In the genomic region with DNA sequence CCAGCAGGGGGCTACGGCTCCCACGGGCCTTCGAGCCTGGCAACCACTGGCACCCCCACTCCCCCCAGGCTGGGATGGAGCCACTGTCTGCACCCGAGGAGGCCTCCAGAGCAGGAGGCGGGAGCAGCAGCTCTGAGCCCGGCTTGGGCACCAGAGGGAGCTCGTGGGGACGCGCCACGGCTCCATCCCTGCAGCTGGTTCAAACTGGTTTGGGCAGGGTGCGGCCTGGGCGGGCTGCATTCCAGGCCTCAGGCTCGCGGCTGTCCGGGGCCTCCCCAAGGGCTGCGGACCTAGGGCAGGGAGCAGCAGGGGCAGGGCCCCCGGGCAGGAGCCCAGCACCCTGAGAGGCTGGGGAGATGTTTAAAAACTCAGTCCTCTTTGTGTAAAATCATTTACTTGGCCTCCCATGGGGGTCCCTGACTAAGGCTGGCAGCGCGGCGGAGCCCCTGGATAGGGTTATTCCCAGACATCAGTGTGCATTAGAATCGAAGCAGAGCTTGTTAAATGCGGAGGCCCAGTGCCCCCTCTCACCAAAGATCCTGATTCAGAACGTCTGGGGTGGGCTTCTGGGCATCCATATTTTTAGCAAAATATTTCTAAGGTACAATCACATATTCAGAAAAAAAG, we compare ENCODE assay signal across 1 cellular context.
TF ChIP-seq lines count a peak whose summit lies in the region.

No MANE protein-coding gene starts in this region.

TF ChIP-seq in K562, 482 proteins besides CTCF, POLR2A, EP300 and RAD21 (continued from another document):
- TF ChIP-seq, protein P1, sequence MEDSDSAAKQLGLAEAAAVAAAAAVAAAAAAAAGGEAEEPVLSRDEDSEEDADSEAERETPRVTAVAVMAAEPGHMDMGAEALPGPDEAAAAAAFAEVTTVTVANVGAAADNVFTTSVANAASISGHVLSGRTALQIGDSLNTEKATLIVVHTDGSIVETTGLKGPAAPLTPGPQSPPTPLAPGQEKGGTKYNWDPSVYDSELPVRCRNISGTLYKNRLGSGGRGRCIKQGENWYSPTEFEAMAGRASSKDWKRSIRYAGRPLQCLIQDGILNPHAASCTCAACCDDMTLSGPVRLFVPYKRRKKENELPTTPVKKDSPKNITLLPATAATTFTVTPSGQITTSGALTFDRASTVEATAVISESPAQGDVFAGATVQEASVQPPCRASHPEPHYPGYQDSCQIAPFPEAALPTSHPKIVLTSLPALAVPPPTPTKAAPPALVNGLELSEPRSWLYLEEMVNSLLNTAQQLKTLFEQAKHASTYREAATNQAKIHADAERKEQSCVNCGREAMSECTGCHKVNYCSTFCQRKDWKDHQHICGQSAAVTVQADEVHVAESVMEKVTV (CRISPR knock-in tag; IDR thresholded peaks at IDR 0.05) = 0 out of 2 replicates have a peak, but pooled peaks have one; percentile 10
- TF ChIP-seq FIP1L1 (IDR thresholded peaks at IDR 0.05; ENCODE audit: low read depth, low read length, poor library complexity, severe bottlenecking) = peak; percentile 77
- no peak for TF ChIP-seq HOXB6 (CRISPR knock-in tag; IDR thresholded peaks at IDR 0.05; ENCODE audit: borderline replicate concordance)
- TF ChIP-seq, protein P2, sequence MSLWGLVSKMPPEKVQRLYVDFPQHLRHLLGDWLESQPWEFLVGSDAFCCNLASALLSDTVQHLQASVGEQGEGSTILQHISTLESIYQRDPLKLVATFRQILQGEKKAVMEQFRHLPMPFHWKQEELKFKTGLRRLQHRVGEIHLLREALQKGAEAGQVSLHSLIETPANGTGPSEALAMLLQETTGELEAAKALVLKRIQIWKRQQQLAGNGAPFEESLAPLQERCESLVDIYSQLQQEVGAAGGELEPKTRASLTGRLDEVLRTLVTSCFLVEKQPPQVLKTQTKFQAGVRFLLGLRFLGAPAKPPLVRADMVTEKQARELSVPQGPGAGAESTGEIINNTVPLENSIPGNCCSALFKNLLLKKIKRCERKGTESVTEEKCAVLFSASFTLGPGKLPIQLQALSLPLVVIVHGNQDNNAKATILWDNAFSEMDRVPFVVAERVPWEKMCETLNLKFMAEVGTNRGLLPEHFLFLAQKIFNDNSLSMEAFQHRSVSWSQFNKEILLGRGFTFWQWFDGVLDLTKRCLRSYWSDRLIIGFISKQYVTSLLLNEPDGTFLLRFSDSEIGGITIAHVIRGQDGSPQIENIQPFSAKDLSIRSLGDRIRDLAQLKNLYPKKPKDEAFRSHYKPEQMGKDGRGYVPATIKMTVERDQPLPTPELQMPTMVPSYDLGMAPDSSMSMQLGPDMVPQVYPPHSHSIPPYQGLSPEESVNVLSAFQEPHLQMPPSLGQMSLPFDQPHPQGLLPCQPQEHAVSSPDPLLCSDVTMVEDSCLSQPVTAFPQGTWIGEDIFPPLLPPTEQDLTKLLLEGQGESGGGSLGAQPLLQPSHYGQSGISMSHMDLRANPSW (CRISPR knock-in tag; IDR thresholded peaks at IDR 0.05) = no peak
- TF ChIP-seq TRIM24 (IDR thresholded peaks at IDR 0.05) = peak in 1 of 2 experiments; percentile 91; a peak in 2 of 4 replicates
- TF ChIP-seq, protein P3, sequence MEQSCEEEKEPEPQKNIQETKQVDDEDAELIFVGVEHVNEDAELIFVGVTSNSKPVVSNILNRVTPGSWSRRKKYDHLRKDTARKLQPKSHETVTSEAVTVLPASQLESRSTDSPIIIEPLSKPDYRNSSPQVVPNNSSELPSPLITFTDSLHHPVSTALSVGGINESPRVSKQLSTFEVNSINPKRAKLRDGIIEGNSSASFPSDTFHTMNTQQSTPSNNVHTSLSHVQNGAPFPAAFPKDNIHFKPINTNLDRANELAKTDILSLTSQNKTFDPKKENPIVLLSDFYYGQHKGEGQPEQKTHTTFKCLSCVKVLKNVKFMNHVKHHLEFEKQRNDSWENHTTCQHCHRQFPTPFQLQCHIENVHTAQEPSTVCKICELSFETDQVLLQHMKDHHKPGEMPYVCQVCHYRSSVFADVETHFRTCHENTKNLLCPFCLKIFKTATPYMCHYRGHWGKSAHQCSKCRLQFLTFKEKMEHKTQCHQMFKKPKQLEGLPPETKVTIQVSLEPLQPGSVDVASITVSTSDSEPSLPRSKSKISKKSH (CRISPR knock-in tag; IDR thresholded peaks at IDR 0.05) = no peak
- no peak for TF ChIP-seq ZNF644 (tag; IDR thresholded peaks at IDR 0.05; ENCODE audit: low read depth)
- TF ChIP-seq, protein P4, sequence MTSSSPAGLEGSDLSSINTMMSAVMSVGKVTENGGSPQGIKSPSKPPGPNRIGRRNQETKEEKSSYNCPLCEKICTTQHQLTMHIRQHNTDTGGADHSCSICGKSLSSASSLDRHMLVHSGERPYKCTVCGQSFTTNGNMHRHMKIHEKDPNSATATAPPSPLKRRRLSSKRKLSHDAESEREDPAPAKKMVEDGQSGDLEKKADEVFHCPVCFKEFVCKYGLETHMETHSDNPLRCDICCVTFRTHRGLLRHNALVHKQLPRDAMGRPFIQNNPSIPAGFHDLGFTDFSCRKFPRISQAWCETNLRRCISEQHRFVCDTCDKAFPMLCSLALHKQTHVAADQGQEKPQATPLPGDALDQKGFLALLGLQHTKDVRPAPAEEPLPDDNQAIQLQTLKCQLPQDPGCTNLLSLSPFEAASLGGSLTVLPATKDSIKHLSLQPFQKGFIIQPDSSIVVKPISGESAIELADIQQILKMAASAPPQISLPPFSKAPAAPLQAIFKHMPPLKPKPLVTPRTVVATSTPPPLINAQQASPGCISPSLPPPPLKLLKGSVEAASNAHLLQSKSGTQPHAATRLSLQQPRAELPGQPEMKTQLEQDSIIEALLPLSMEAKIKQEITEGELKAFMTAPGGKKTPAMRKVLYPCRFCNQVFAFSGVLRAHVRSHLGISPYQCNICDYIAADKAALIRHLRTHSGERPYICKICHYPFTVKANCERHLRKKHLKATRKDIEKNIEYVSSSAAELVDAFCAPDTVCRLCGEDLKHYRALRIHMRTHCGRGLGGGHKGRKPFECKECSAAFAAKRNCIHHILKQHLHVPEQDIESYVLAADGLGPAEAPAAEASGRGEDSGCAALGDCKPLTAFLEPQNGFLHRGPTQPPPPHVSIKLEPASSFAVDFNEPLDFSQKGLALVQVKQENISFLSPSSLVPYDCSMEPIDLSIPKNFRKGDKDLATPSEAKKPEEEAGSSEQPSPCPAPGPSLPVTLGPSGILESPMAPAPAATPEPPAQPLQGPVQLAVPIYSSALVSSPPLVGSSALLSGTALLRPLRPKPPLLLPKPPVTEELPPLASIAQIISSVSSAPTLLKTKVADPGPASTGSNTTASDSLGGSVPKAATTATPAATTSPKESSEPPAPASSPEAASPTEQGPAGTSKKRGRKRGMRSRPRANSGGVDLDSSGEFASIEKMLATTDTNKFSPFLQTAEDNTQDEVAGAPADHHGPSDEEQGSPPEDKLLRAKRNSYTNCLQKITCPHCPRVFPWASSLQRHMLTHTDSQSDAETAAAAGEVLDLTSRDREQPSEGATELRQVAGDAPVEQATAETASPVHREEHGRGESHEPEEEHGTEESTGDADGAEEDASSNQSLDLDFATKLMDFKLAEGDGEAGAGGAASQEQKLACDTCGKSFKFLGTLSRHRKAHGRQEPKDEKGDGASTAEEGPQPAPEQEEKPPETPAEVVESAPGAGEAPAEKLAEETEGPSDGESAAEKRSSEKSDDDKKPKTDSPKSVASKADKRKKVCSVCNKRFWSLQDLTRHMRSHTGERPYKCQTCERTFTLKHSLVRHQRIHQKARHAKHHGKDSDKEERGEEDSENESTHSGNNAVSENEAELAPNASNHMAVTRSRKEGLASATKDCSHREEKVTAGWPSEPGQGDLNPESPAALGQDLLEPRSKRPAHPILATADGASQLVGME (CRISPR knock-in tag; IDR thresholded peaks at IDR 0.05) = peak; percentile 94
- TF ChIP-seq, protein P5, sequence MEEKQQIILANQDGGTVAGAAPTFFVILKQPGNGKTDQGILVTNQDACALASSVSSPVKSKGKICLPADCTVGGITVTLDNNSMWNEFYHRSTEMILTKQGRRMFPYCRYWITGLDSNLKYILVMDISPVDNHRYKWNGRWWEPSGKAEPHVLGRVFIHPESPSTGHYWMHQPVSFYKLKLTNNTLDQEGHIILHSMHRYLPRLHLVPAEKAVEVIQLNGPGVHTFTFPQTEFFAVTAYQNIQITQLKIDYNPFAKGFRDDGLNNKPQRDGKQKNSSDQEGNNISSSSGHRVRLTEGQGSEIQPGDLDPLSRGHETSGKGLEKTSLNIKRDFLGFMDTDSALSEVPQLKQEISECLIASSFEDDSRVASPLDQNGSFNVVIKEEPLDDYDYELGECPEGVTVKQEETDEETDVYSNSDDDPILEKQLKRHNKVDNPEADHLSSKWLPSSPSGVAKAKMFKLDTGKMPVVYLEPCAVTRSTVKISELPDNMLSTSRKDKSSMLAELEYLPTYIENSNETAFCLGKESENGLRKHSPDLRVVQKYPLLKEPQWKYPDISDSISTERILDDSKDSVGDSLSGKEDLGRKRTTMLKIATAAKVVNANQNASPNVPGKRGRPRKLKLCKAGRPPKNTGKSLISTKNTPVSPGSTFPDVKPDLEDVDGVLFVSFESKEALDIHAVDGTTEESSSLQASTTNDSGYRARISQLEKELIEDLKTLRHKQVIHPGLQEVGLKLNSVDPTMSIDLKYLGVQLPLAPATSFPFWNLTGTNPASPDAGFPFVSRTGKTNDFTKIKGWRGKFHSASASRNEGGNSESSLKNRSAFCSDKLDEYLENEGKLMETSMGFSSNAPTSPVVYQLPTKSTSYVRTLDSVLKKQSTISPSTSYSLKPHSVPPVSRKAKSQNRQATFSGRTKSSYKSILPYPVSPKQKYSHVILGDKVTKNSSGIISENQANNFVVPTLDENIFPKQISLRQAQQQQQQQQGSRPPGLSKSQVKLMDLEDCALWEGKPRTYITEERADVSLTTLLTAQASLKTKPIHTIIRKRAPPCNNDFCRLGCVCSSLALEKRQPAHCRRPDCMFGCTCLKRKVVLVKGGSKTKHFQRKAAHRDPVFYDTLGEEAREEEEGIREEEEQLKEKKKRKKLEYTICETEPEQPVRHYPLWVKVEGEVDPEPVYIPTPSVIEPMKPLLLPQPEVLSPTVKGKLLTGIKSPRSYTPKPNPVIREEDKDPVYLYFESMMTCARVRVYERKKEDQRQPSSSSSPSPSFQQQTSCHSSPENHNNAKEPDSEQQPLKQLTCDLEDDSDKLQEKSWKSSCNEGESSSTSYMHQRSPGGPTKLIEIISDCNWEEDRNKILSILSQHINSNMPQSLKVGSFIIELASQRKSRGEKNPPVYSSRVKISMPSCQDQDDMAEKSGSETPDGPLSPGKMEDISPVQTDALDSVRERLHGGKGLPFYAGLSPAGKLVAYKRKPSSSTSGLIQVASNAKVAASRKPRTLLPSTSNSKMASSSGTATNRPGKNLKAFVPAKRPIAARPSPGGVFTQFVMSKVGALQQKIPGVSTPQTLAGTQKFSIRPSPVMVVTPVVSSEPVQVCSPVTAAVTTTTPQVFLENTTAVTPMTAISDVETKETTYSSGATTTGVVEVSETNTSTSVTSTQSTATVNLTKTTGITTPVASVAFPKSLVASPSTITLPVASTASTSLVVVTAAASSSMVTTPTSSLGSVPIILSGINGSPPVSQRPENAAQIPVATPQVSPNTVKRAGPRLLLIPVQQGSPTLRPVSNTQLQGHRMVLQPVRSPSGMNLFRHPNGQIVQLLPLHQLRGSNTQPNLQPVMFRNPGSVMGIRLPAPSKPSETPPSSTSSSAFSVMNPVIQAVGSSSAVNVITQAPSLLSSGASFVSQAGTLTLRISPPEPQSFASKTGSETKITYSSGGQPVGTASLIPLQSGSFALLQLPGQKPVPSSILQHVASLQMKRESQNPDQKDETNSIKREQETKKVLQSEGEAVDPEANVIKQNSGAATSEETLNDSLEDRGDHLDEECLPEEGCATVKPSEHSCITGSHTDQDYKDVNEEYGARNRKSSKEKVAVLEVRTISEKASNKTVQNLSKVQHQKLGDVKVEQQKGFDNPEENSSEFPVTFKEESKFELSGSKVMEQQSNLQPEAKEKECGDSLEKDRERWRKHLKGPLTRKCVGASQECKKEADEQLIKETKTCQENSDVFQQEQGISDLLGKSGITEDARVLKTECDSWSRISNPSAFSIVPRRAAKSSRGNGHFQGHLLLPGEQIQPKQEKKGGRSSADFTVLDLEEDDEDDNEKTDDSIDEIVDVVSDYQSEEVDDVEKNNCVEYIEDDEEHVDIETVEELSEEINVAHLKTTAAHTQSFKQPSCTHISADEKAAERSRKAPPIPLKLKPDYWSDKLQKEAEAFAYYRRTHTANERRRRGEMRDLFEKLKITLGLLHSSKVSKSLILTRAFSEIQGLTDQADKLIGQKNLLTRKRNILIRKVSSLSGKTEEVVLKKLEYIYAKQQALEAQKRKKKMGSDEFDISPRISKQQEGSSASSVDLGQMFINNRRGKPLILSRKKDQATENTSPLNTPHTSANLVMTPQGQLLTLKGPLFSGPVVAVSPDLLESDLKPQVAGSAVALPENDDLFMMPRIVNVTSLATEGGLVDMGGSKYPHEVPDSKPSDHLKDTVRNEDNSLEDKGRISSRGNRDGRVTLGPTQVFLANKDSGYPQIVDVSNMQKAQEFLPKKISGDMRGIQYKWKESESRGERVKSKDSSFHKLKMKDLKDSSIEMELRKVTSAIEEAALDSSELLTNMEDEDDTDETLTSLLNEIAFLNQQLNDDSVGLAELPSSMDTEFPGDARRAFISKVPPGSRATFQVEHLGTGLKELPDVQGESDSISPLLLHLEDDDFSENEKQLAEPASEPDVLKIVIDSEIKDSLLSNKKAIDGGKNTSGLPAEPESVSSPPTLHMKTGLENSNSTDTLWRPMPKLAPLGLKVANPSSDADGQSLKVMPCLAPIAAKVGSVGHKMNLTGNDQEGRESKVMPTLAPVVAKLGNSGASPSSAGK (IDR thresholded peaks at IDR 0.05) = peak; percentile 86
- TF ChIP-seq HDAC6 (IDR thresholded peaks at IDR 0.05; ENCODE audit: low read depth, low read length) = no peak
- TF ChIP-seq MYC (IDR thresholded peaks at IDR 0.05; ENCODE audit: low read depth, low read length) = peak; percentile 92
- 0 out of 2 replicates have a peak, but pooled peaks have one; percentile 34 for TF ChIP-seq MYC (CRISPR knock-in tag; IDR thresholded peaks at IDR 0.05; ENCODE audit: borderline replicate concordance, low read depth)
- TF ChIP-seq, protein P6, sequence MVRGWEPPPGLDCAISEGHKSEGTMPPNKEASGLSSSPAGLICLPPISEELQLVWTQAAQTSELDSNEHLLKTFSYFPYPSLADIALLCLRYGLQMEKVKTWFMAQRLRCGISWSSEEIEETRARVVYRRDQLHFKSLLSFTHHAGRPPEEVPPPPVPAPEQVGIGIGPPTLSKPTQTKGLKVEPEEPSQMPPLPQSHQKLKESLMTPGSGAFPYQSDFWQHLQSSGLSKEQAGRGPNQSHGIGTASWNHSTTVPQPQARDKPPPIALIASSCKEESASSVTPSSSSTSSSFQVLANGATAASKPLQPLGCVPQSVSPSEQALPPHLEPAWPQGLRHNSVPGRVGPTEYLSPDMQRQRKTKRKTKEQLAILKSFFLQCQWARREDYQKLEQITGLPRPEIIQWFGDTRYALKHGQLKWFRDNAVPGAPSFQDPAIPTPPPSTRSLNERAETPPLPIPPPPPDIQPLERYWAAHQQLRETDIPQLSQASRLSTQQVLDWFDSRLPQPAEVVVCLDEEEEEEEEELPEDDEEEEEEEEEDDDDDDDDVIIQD (CRISPR knock-in tag; IDR thresholded peaks at IDR 0.05) = peak; percentile 88; the same call in 1 of the 2 replicates
- TF ChIP-seq, protein P7, sequence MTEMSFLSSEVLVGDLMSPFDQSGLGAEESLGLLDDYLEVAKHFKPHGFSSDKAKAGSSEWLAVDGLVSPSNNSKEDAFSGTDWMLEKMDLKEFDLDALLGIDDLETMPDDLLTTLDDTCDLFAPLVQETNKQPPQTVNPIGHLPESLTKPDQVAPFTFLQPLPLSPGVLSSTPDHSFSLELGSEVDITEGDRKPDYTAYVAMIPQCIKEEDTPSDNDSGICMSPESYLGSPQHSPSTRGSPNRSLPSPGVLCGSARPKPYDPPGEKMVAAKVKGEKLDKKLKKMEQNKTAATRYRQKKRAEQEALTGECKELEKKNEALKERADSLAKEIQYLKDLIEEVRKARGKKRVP (CRISPR knock-in tag; IDR thresholded peaks at IDR 0.05) = no peak
- no peak for TF ChIP-seq SIN3A (IDR thresholded peaks at IDR 0.05; ENCODE audit: borderline replicate concordance in 2 of 2, control insufficient read depth in 1 of 2, low read depth in 2 of 2, low read length in 2 of 2)
- TF ChIP-seq U2AF2 (optimal IDR thresholded peaks at IDR 0.05; ENCODE audit: low read depth, low read length) = no peak
- peak in 2 of 3 experiments; percentile 62 to 69 for TF ChIP-seq YY1 (IDR thresholded peaks at IDR 0.05; ENCODE audit: borderline replicate concordance in 1 of 3, control insufficient read depth in 1 of 3, extremely low read depth in 1 of 3, insufficient read depth in 3 of 3, insufficient read length in 1 of 3, insufficient replicate concordance in 2 of 3, low read depth in 1 of 3, low read length in 2 of 3)
- no peak for TF ChIP-seq PRMT5 (CRISPR knock-in tag; IDR thresholded peaks at IDR 0.05)
